In genomic region chr5:179171251-179171815, GRCh38 we compare ENCODE assay signal across 14 cellular contexts.
"Had no signal": no experiment of that assay in that cellular context is flagged by ENCODE, and none has a peak within 500 bp of the region (broad histone marks: within the 10 kb centered on the region; RNA-seq: fewer than 3 reads in every experiment).

No MANE protein-coding gene starts in this region.

- ATAC-seq: left lobe of liver; naive thymus-derived CD8-positive, alpha-beta T cell; T-helper 17 cell had no signal

- H3K36me3 ChIP-seq: neural progenitor cell, thoracic aorta had no signal

- H3K4me1 ChIP-seq: neural progenitor cell had no signal

- H3K27ac ChIP-seq: neural progenitor cell, thoracic aorta had no signal

- DNase-seq: activated CD4-positive, alpha-beta memory T cell treated with anti-CD3 and anti-CD28 coated beads for 36 hours; activated CD4-positive, alpha-beta T cell treated with anti-CD3 and anti-CD28 coated beads for 48 hours; activated naive CD4-positive, alpha-beta T cell treated with Interleukin-2 at 50 U/mL for 16 hours; activated naive CD8-positive, alpha-beta T cell treated with anti-CD3 and anti-CD28 coated beads for 36 hours; activated T-cell treated with anti-CD3 and anti-CD28 coated beads, Interleukin-2, amount 50 U/mL, for 48 hours; amniotic stem cell; effector CD4-positive, alpha-beta T cell; stimulated activated CD4-positive, alpha-beta T cell treated with anti-CD3 and anti-CD28 coated beads, Interleukin-4, amount 100 ng/mL, for 24 hours; stimulated activated naive CD4-positive, alpha-beta T cell treated with Interleukin-2 at 50 U/mL for 16 hours; T-helper 17 cell had no signal

- H3K4me3 ChIP-seq: neural progenitor cell, thoracic aorta had no signal

- H3K9me3 ChIP-seq: thoracic aorta had no signal
